14 cellular contexts compared by ENCODE assay signal in genomic region chr2:29053680-29054400, GRCh38. TPM values are rescaled to one million over a fixed set of nuclear protein-coding genes. Genes with fewer than 3 reads are reported as not detected.
DNase-seq lines count a peak whose midpoint lies in the region; ATAC-seq and TF ChIP-seq lines count a peak whose summit lies in the region.
"Had no signal": no experiment of that assay in that cellular context is flagged by ENCODE, and none has a peak within 500 bp of the region (broad histone marks: within the 10 kb centered on the region; RNA-seq: fewer than 3 reads in every experiment).

No MANE protein-coding gene starts in this region.

- H3K27ac ChIP-seq in RWPE2 (ENCODE audit: poor library complexity, severe bottlenecking) (no peak overlapping the region), smooth muscle cell (ENCODE audit: low read depth) (peak overlapping the region; percentile 5)
- H3K27ac ChIP-seq: psoas muscle had no signal

- peak overlapping the region; percentile 6 for H2AFZ ChIP-seq in smooth muscle cell (ENCODE audit: low read depth)

- H3K9ac ChIP-seq in smooth muscle cell (ENCODE audit: low read depth), result no peak overlapping the region

- H4K20me1 ChIP-seq in smooth muscle cell (ENCODE audit: low read depth), result no peaks in the 10 kb centered on the region

- no peak overlapping the region for H3K4me3 ChIP-seq in RWPE2 (ENCODE audit: severe bottlenecking)
- H3K4me3 ChIP-seq in smooth muscle cell, result no peak overlapping the region
- H3K4me3 ChIP-seq: HAP-1, psoas muscle had no signal

- H3K9me3 Mint-ChIP-seq in activated naive CD4-positive, alpha-beta T cell treated with anti-CD3 and anti-CD28 coated beads, Interleukin-2, amount 50 U/mL, for 72 hours, result no peaks in the 10 kb centered on the region
- H3K9me3 Mint-ChIP-seq: activated naive CD8-positive, alpha-beta T cell treated with anti-CD3 and anti-CD28 coated beads for 36 hours had no signal

- ATAC-seq in RWPE2 (ENCODE audit: low read depth) (peak; percentile 70), esophagus mucosa (peak; percentile 62)
- ATAC-seq in activated naive CD4-positive, alpha-beta T cell treated with anti-CD3 and anti-CD28 coated beads, Interleukin-2, amount 50 U/mL, for 72 hours, result no peak

- 50% methylated on average over 5 of the region's 5 CpGs for WGBS in smooth muscle cell (ENCODE audit: low lambda C conversion rate)

- in situ Hi-C loops in GM13977 (cut with MboI; ENCODE audit: low pct_unique_long_range_greater_than_20kb, low sequenced_read_pairs, unreplicated experiment), result no loop called here

- no peaks in the 10 kb centered on the region for H3K36me3 Mint-ChIP-seq in activated naive CD4-positive, alpha-beta T cell treated with anti-CD3 and anti-CD28 coated beads, Interleukin-2, amount 50 U/mL, for 72 hours
- H3K36me3 Mint-ChIP-seq: activated naive CD8-positive, alpha-beta T cell treated with anti-CD3 and anti-CD28 coated beads for 36 hours had no signal

- no peak overlapping the region for H3K27ac Mint-ChIP-seq in activated naive CD4-positive, alpha-beta T cell treated with anti-CD3 and anti-CD28 coated beads, Interleukin-2, amount 50 U/mL, for 72 hours
- H3K27ac Mint-ChIP-seq: activated naive CD8-positive, alpha-beta T cell treated with anti-CD3 and anti-CD28 coated beads for 36 hours had no signal

- H3K9me3 ChIP-seq in RWPE2 (ENCODE audit: severe bottlenecking), result no peaks in the 10 kb centered on the region
- H3K9me3 ChIP-seq in smooth muscle cell (replicated peaks; ENCODE audit: low read depth), result no peaks in the 10 kb centered on the region
- H3K9me3 ChIP-seq: HAP-1, psoas muscle had no signal

- no peaks in the 10 kb centered on the region for H3K79me2 ChIP-seq in smooth muscle cell (ENCODE audit: low read depth)

- H3F3A ChIP-seq in smooth muscle cell (ENCODE audit: low read depth), result peaks cover 12% of the 10 kb centered on the region

- H3K4me2 ChIP-seq in smooth muscle cell, result peak overlapping the region; percentile 27

- H3K4me1 ChIP-seq in RWPE2 (ENCODE audit: insufficient read depth, poor library complexity, severe bottlenecking) (peaks cover 10% of the 10 kb centered on the region), smooth muscle cell (ENCODE audit: low read depth) (peaks cover 12% of the 10 kb centered on the region)
- H3K4me1 ChIP-seq: HAP-1, psoas muscle had no signal

- no peaks in the 10 kb centered on the region for H3K36me3 ChIP-seq in RWPE2 (ENCODE audit: low read depth)
- H3K36me3 ChIP-seq in smooth muscle cell (ENCODE audit: low read depth), result no peaks in the 10 kb centered on the region
- H3K36me3 ChIP-seq: HAP-1 had no signal

- TF ChIP-seq CTCF in GM13977 (IDR thresholded peaks at IDR 0.05; ENCODE audit: extremely low read depth, insufficient read depth, missing control alignments) (peak; percentile 30), RWPE2 (IDR thresholded peaks at IDR 0.05; ENCODE audit: poor library complexity, severe bottlenecking) (peak; percentile 57), smooth muscle cell (IDR thresholded peaks at IDR 0.05; ENCODE audit: borderline replicate concordance, insufficient read depth, poor library complexity, severe bottlenecking) (no peak)

- no peaks in the 10 kb centered on the region for H3K27me3 ChIP-seq in RWPE2 (ENCODE audit: insufficient read depth, poor library complexity, severe bottlenecking)
- no peaks in the 10 kb centered on the region for H3K27me3 ChIP-seq in smooth muscle cell (ENCODE audit: low read depth)

- DNase-seq in GM13977 (ENCODE audit: low spot score), result no peak
- no peak for DNase-seq in RWPE2 (ENCODE audit: low spot score)
- no peak for DNase-seq in smooth muscle cell (lab: John Stamatoyannopoulos, UW; ENCODE audit: unreplicated experiment)
- DNase-seq in activated gamma-delta T cell (lab: John Stamatoyannopoulos, UW), result no peak
- DNase-seq in activated naive CD4-positive, alpha-beta T cell treated with anti-CD3 and anti-CD28 coated beads, Interleukin-2, amount 50 U/mL, for 72 hours (ENCODE audit: low spot score in 2 of 2), result no peak
- DNase-seq in COLO668 (lab: John Stamatoyannopoulos, UW; ENCODE audit: unreplicated experiment), result no peak
- DNase-seq: activated naive CD8-positive, alpha-beta T cell treated with anti-CD3 and anti-CD28 coated beads for 36 hours; Kasumi-1; NCI-H2081 treated with DMSO at 0.1 percent for 48 hours; psoas muscle had no signal

RNA-seq across cellular contexts. Expression of gene PCARE, which starts 20.5 kb away (rescaled TPM):
- total RNA-seq in esophagus mucosa (0.08 TPM), smooth muscle cell (not detected in 2 replicates)
- not detected in 2 replicates for polyA plus RNA-seq in smooth muscle cell
- total RNA-seq in activated naive CD4-positive, alpha-beta T cell treated with anti-CD3 and anti-CD28 coated beads, Interleukin-2, amount 50 U/mL, for 72 hours, result not detected
- total RNA-seq: activated CD8-positive, alpha-beta memory T cell treated with anti-CD3 and anti-CD28 coated beads for 36 hours; activated naive CD8-positive, alpha-beta T cell treated with anti-CD3 and anti-CD28 coated beads for 36 hours; dermis microvascular lymphatic vessel endothelial cell had no signal

Comparison
In these comparisons a context has a peak if more than half of its experiments do, and no peak if none do; other contexts are left out.
1. ATAC-seq: peak in RWPE2 (single experiment) and esophagus mucosa (single experiment); none in activated naive CD4-positive, alpha-beta T cell treated with anti-CD3 and anti-CD28 coated beads, Interleukin-2, amount 50 U/mL, for 72 hours (0 of 2).